ENCODE assay signal across 9 cellular contexts in the genomic region with DNA sequence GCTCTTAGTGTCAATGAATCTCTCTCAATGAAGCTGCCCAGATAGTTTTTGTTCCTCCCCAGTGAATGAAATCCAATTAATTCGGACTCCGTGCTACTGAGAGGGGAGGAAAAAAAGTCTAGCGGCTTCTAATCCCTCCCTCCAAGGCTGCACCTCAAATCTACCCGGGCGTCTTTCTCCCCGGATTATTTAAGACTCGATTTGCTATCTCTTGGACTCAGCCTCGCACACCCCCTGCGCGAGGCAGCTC. TPM values are rescaled to one million over a fixed set of nuclear protein-coding genes. Genes with fewer than 3 reads are reported as not detected.
DNase-seq lines count a peak whose midpoint lies in the region; ATAC-seq and TF ChIP-seq lines count a peak whose summit lies in the region.
"Had no signal": no experiment of that assay in that cellular context is flagged by ENCODE, and none has a peak within 500 bp of the region (broad histone marks: within the 10 kb centered on the region; RNA-seq: fewer than 3 reads in every experiment).

No MANE protein-coding gene starts in this region.

- peak overlapping the region; percentile 84 for H3K4ac ChIP-seq in IMR-90 (ENCODE audit: low read depth, low read length)

- no peak overlapping the region for H2BK15ac ChIP-seq in IMR-90 (ENCODE audit: low read depth, low read length)

- H2BK120ac ChIP-seq in IMR-90 (ENCODE audit: low read depth, low read length): peak overlapping the region; percentile 54; the same call in 1 of the 2 replicates

- H3K4me1 ChIP-seq in BLaER1: peaks cover 62% of the 10 kb centered on the region
- H3K4me1 ChIP-seq in IMR-90 (ENCODE audit: control insufficient read depth, insufficient read depth, low read length): peaks cover 8% of the 10 kb centered on the region; the same call in 1 of the 2 replicates

- no peaks in the 10 kb centered on the region for H3K27me3 ChIP-seq in BLaER1
- no peaks in the 10 kb centered on the region for H3K27me3 ChIP-seq in IMR-90 (ENCODE audit: control insufficient read depth, insufficient read depth, low read length)

- H2AK9ac ChIP-seq in IMR-90 (replicated peaks; ENCODE audit: low read depth, low read length, poor library complexity): peak overlapping the region; percentile 48

- no peak overlapping the region for H2BK20ac ChIP-seq in IMR-90 (ENCODE audit: low read depth, low read length)

- peak overlapping the region; percentile 78 for H3K14ac ChIP-seq in IMR-90 (replicated peaks; ENCODE audit: low read depth, low read length)

- CTCF ChIA-PET in IMR-90 (lab: Yijun Ruan, JAX): interaction anchor here (0.7 to 2.9 kb wide), 4 partner anchors 34 to 333 kb away, joined by 3 to 12 read pairs (median 4); no protein-coding TSS in a partner anchor

- peak overlapping the region; percentile 63; the same call in 1 of the 2 replicates for H4K91ac ChIP-seq in IMR-90 (ENCODE audit: insufficient read depth, low read depth, low read length)

- H3K18ac ChIP-seq in IMR-90 (ENCODE audit: low read depth, low read length): 0 out of 2 replicates have a peak overlapping the region, but pooled peaks have one; percentile 50

- no CpG with 5 or more reads among the region's 10 CpGs for WGBS in IMR-90 (ENCODE audit: extremely low coverage in 2 of 2, insufficient read length in 1 of 2), 2 experiments

- peak overlapping the region; percentile 93 for H3K9ac ChIP-seq in BLaER1
- H3K9ac ChIP-seq in IMR-90 (ENCODE audit: low read depth, low read length): peak overlapping the region; percentile 89

- peak overlapping the region; percentile 34 to 78; a peak in 3 of 4 replicates for H4K8ac ChIP-seq in IMR-90 (ENCODE audit: low read depth in 2 of 2, low read length in 2 of 2)

- POLR2A ChIA-PET in IMR-90 (lab: Charles Lee; ENCODE audit: unreplicated experiment): interaction anchor here (0.6 to 5.3 kb wide), 8 partner anchors 36 to 127 kb away, joined by 3 to 54 read pairs (median 5); no protein-coding TSS in a partner anchor

- DNase-seq in IMR-90: no peak
- DNase-seq in choroid plexus epithelial cell (ENCODE audit: low read depth): no peak
- DNase-seq in natural killer cell: no peak
- DNase-seq in NCI-H2171 treated with DMSO at 0.1 percent for 48 hours (lab: John Stamatoyannopoulos, UW): no peak
- DNase-seq in HT-29 (ENCODE audit: low spot score): no peak
- DNase-seq in stimulated activated CD4-positive, alpha-beta T cell treated with anti-CD3 and anti-CD28 coated beads, Interleukin-15, amount 100 ng/mL, for 24 hours: no peak
- no peak for DNase-seq in Kasumi-1 (lab: John Stamatoyannopoulos, UW)

- peak overlapping the region; percentile 98 for H3K4me3 Mint-ChIP-seq in natural killer cell

- peak overlapping the region; percentile 84 for H2AFZ ChIP-seq in IMR-90 (replicated peaks; ENCODE audit: low read length, poor library complexity)

- TF ChIP-seq RAD21 in IMR-90 (IDR thresholded peaks at IDR 0.05; ENCODE audit: low read length): peak; percentile 11; the same call in 1 of the 2 replicates

- no peaks in the 10 kb centered on the region for H3K9me3 ChIP-seq in BLaER1
- H3K9me3 ChIP-seq in IMR-90 (ENCODE audit: control insufficient read depth, insufficient read depth, low read length): no peaks in the 10 kb centered on the region

- no peaks in the 10 kb centered on the region for H3K9me3 Mint-ChIP-seq in natural killer cell

- no peak overlapping the region for H2AK5ac ChIP-seq in IMR-90 (ENCODE audit: low read depth, low read length)

- peaks cover 14% of the 10 kb centered on the region for H3K9me1 ChIP-seq in IMR-90 (ENCODE audit: insufficient read depth, low read length)

- H2BK5ac ChIP-seq in IMR-90 (ENCODE audit: low read depth, low read length, poor library complexity, severe bottlenecking): peak overlapping the region; percentile 88

- dilution Hi-C loops in IMR-90 (cut with HindIII; ENCODE audit: low sequenced_read_pairs, unreplicated experiment): no loop called here

- H4K20me1 ChIP-seq in BLaER1: peaks cover 37% of the 10 kb centered on the region
- peaks cover 32% of the 10 kb centered on the region for H4K20me1 ChIP-seq in IMR-90 (ENCODE audit: insufficient read depth, low read length)

- ATAC-seq in IMR-90 (ENCODE audit: low read depth) (no peak), natural killer cell (no peak)
- ATAC-seq: K562 had no signal

- H3K27ac Mint-ChIP-seq in natural killer cell: peak overlapping the region; percentile 93 to 95

- H3K23ac ChIP-seq in IMR-90 (ENCODE audit: low read depth, low read length): peak overlapping the region; percentile 92

- peak overlapping the region; percentile 85 for H3K56ac ChIP-seq in IMR-90 (ENCODE audit: extremely low read depth, insufficient read depth, low read length)

- no peak overlapping the region for H4K5ac ChIP-seq in IMR-90 (ENCODE audit: low read depth, low read length)

- TF ChIP-seq CTCF in IMR-90 (conservative IDR thresholded peaks at IDR 0.05; ENCODE audit: low read depth, low read length) (no peak), choroid plexus epithelial cell (conservative IDR thresholded peaks at IDR 0.05; ENCODE audit: low read depth, low read length) (no peak), natural killer cell (IDR thresholded peaks at IDR 0.05) (no peak)

- H3K27ac ChIP-seq in BLaER1 (peak overlapping the region; percentile 93), IMR-90 (ENCODE audit: insufficient read depth, low read length) (peak overlapping the region; percentile 90)

- H3K79me1 ChIP-seq in IMR-90 (ENCODE audit: low read depth in 1 of 2, low read length in 2 of 2): peaks cover 19 to 59% of the 10 kb centered on the region in 2 experiments

- H3K27me3 Mint-ChIP-seq in natural killer cell (ENCODE audit: low read depth in 2 of 2): no peaks in the 10 kb centered on the region

- no TSS peak for BruUV-seq in IMR-90 (replicated peaks; lab: Mats Ljungman, UMichigan)

- in situ Hi-C loops in IMR-90 (cut with MboI; ENCODE audit: low sequenced_read_pairs): loop anchor here (10.0 kb wide), 1 partner anchor 173 kb away; a partner anchor contains a TSS

- H3K4me2 ChIP-seq in BLaER1 (peak overlapping the region; percentile 95), IMR-90 (ENCODE audit: low read depth, low read length) (peak overlapping the region; percentile 71)

- peaks cover 63 to 78% of the 10 kb centered on the region in 2 donors for H3K4me1 Mint-ChIP-seq in natural killer cell

- peak; percentile 98 for TF ChIP-seq POLR2A in IMR-90 (IDR thresholded peaks at IDR 0.05; ENCODE audit: low read depth, low read length)

- peaks cover 7% of the 10 kb centered on the region; the same call in 1 of the 2 replicates for H3K36me3 ChIP-seq in BLaER1
- peaks cover 11% of the 10 kb centered on the region for H3K36me3 ChIP-seq in IMR-90 (ENCODE audit: control insufficient read depth, insufficient read depth, low read length)

- intact Hi-C loops in IMR-90 (cut with micrococcal nuclease) (loop anchor here (1.0 to 5.0 kb wide), 8 partner anchors 65 to 333 kb away; a partner anchor contains a TSS), natural killer cell (cut with micrococcal nuclease) (loop anchor here (2.0 to 5.0 kb wide), 5 partner anchors 70 to 310 kb away; a partner anchor contains a TSS)

- peak overlapping the region; percentile 92 for H3K4me3 ChIP-seq in BLaER1
- peak overlapping the region; percentile 91 for H3K4me3 ChIP-seq in IMR-90 (ENCODE audit: insufficient read depth, low read depth, low read length)
- peak overlapping the region; percentile 94 for H3K4me3 ChIP-seq in choroid plexus epithelial cell (ENCODE audit: low read depth, low read length)
- H3K4me3 ChIP-seq: K562 had no signal

- H3K36me3 Mint-ChIP-seq in natural killer cell: no peaks in the 10 kb centered on the region

TF ChIP-seq in IMR-90, 13 proteins besides CTCF, POLR2A, EP300 and RAD21:
- 0 out of 2 replicates have a peak, but pooled peaks have one; percentile 89 for TF ChIP-seq CHD1 (IDR thresholded peaks at IDR 0.05; ENCODE audit: low read depth, low read length)
- TF ChIP-seq, protein P1, sequence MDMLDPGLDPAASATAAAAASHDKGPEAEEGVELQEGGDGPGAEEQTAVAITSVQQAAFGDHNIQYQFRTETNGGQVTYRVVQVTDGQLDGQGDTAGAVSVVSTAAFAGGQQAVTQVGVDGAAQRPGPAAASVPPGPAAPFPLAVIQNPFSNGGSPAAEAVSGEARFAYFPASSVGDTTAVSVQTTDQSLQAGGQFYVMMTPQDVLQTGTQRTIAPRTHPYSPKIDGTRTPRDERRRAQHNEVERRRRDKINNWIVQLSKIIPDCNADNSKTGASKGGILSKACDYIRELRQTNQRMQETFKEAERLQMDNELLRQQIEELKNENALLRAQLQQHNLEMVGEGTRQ (IDR thresholded peaks at IDR 0.05; ENCODE audit: low read depth, low read length): no peak

RNA-seq across cellular contexts. Expression of a gene that starts 0.1 kb away (rescaled TPM):
- total RNA-seq in IMR-90 (2012; rRNA removed): 70.1 and 78.6 TPM in 2 replicates
- polyA plus RNA-seq in IMR-90 (2012; rRNA removed): 38.5 and 59.0 TPM in 2 replicates
- 16.4 and 21.0 TPM in 2 replicates for polyA plus RNA-seq in IMR-90 (2012; cell fraction: cytosol; rRNA removed)
- polyA plus RNA-seq in IMR-90 (2012; cell fraction: nucleus; rRNA removed; ENCODE audit: low replicate concordance): 213 and 221 TPM in 2 replicates
- 100 to 1,000 TPM in 2 of 3 donors, 10 to 100 TPM in 1; 52.2 to 222 (median 141) TPM for total RNA-seq in natural killer cell
- total RNA-seq in HT-29 (2014; rRNA removed; shearing (Covaris generic)): 112 and 135 TPM in 2 replicates
